Comparison of ENCODE assay signal across 8 cellular contexts in genomic region chr14:35534884-35535793, GRCh38. TPM values are rescaled to one million over a fixed set of nuclear protein-coding genes. Genes with fewer than 3 reads are reported as not detected.
DNase-seq lines count a peak whose midpoint lies in the region; ATAC-seq and TF ChIP-seq lines count a peak whose summit lies in the region.

No MANE protein-coding gene starts in this region.

- 0% methylated on average over 2 of the region's 80 CpGs; no CpG with 5 or more reads in 1 of the 2 donors for WGBS in gastroesophageal sphincter (ENCODE audit: low coverage in 1 of 2), 2 donors

- peak overlapping the region; percentile 46 for H3K4me2 ChIP-seq in parathyroid adenoma (ENCODE audit: low read length)

- H3K9me3 ChIP-seq in AG04450 (ENCODE audit: control insufficient read depth, insufficient read depth, low read length) (peaks cover 5% of the 10 kb centered on the region; the same call in 1 of the 2 replicates), RWPE2 (ENCODE audit: severe bottlenecking) (no peaks in the 10 kb centered on the region), gastroesophageal sphincter (no peaks in the 10 kb centered on the region), parathyroid adenoma (ENCODE audit: control insufficient read depth, low read length) (no peaks in the 10 kb centered on the region)

- H3K27me3 Mint-ChIP-seq in activated naive CD4-positive, alpha-beta T cell treated with anti-CD3 and anti-CD28 coated beads, Interleukin-2, amount 10 ng/mL, durations not matched to agents 7 days and 5 days = peaks cover 53% of the 10 kb centered on the region

- no peaks in the 10 kb centered on the region for H3K36me3 ChIP-seq in RWPE2 (ENCODE audit: low read depth)
- peaks cover 0 to 17% of the 10 kb centered on the region in 2 donors for H3K36me3 ChIP-seq in gastroesophageal sphincter
- no peaks in the 10 kb centered on the region for H3K36me3 ChIP-seq in parathyroid adenoma (ENCODE audit: control insufficient read depth, insufficient read depth, low read length)

- H3K27ac ChIP-seq in AG04450 (ENCODE audit: low read depth, low read length) (no peak overlapping the region), RWPE2 (ENCODE audit: poor library complexity, severe bottlenecking) (no peak overlapping the region), gastroesophageal sphincter (no peak overlapping the region), parathyroid adenoma (no peak overlapping the region)

- TF ChIP-seq EP300 in gastroesophageal sphincter (IDR thresholded peaks at IDR 0.05) = no peak

- peaks cover 34% of the 10 kb centered on the region for H3K27me3 ChIP-seq in AG04450 (ENCODE audit: control insufficient read depth, insufficient read depth, low read length)
- peaks cover 66% of the 10 kb centered on the region for H3K27me3 ChIP-seq in RWPE2 (ENCODE audit: insufficient read depth, poor library complexity, severe bottlenecking)
- peaks cover 62% of the 10 kb centered on the region for H3K27me3 ChIP-seq in gastroesophageal sphincter
- peaks cover 10% of the 10 kb centered on the region for H3K27me3 ChIP-seq in parathyroid adenoma (ENCODE audit: control insufficient read depth, insufficient read depth, low read length)

- H3K4me1 Mint-ChIP-seq in activated naive CD4-positive, alpha-beta T cell treated with anti-CD3 and anti-CD28 coated beads, Interleukin-2, amount 10 ng/mL, durations not matched to agents 7 days and 5 days = peaks cover 22% of the 10 kb centered on the region

- CTCF ChIA-PET in AG04450 (lab: Charles Lee) = interaction anchor here (0.6 to 1.7 kb wide), 2 partner anchors 170 to 394 kb away, joined by 4 to 5 read pairs; no protein-coding TSS in a partner anchor
- CTCF ChIA-PET in activated naive CD4-positive, alpha-beta T cell treated with anti-CD3 and anti-CD28 coated beads, Interleukin-2, amount 10 ng/mL, durations not matched to agents 7 days and 5 days (lab: Charles Lee) = interaction anchor here (0.8 kb wide), 1 partner anchor 96 kb away, joined by 3 read pairs; no protein-coding TSS in a partner anchor

- H3K36me3 Mint-ChIP-seq in activated naive CD4-positive, alpha-beta T cell treated with anti-CD3 and anti-CD28 coated beads, Interleukin-2, amount 10 ng/mL, durations not matched to agents 7 days and 5 days = no peaks in the 10 kb centered on the region

- TF ChIP-seq POLR2A in gastroesophageal sphincter (IDR thresholded peaks at IDR 0.05) = no peak

- H3K9ac ChIP-seq in parathyroid adenoma = peak overlapping the region; percentile 8

- H3K4me3 Mint-ChIP-seq in activated naive CD4-positive, alpha-beta T cell treated with anti-CD3 and anti-CD28 coated beads, Interleukin-2, amount 10 ng/mL, durations not matched to agents 7 days and 5 days = peak overlapping the region; percentile 69

- POLR2A ChIA-PET in AG04450 (lab: Yijun Ruan, JAX) = interaction anchor here (0.5 to 0.6 kb wide), 3 partner anchors 161 to 563 kb away, joined by 3 to 5 read pairs (median 3); no protein-coding TSS in a partner anchor

- H3K4me1 ChIP-seq in RWPE2 (ENCODE audit: insufficient read depth, poor library complexity, severe bottlenecking) (no peaks in the 10 kb centered on the region), gastroesophageal sphincter (peaks cover 0 to 31% (median 17%) of the 10 kb centered on the region in 3 donors), parathyroid adenoma (no peaks in the 10 kb centered on the region)

- H3K9me3 Mint-ChIP-seq in activated naive CD4-positive, alpha-beta T cell treated with anti-CD3 and anti-CD28 coated beads, Interleukin-2, amount 10 ng/mL, durations not matched to agents 7 days and 5 days = no peaks in the 10 kb centered on the region

- H3K79me2 ChIP-seq in parathyroid adenoma = no peaks in the 10 kb centered on the region

- peak overlapping the region; percentile 97 for H2AFZ ChIP-seq in parathyroid adenoma

- TF ChIP-seq CTCF in AG04450 (IDR thresholded peaks at IDR 0.05; ENCODE audit: low read depth, low read length) (no peak), RWPE2 (IDR thresholded peaks at IDR 0.05; ENCODE audit: poor library complexity, severe bottlenecking) (no peak), gastroesophageal sphincter (IDR thresholded peaks at IDR 0.05) (no peak), parathyroid adenoma (IDR thresholded peaks at IDR 0.05) (no peak)

- H3K4me3 ChIP-seq in AG04450 (ENCODE audit: low read depth, low read length) (peak overlapping the region; percentile 29), RWPE2 (ENCODE audit: severe bottlenecking) (peak overlapping the region; percentile 32), gastroesophageal sphincter (peak overlapping the region in 1 of 2 donors; percentile 54), parathyroid adenoma (ENCODE audit: low read depth, low read length) (no peak overlapping the region)

- no peak overlapping the region for H3K27ac Mint-ChIP-seq in activated naive CD4-positive, alpha-beta T cell treated with anti-CD3 and anti-CD28 coated beads, Interleukin-2, amount 10 ng/mL, durations not matched to agents 7 days and 5 days

- peak; percentile 24 for DNase-seq in AG04450 (ENCODE audit: low read depth, low spot score)
- DNase-seq in RWPE2 (ENCODE audit: low spot score) = peak; percentile 84
- DNase-seq in activated naive CD4-positive, alpha-beta T cell treated with anti-CD3 and anti-CD28 coated beads, Interleukin-2, amount 10 ng/mL, durations not matched to agents 7 days and 5 days = peak; percentile 82
- no peak for DNase-seq in GF-D8 (lab: John Stamatoyannopoulos, UW)

- ATAC-seq in GM18868 (IDR thresholded peaks at IDR 0.05; ENCODE audit: unreplicated experiment) (peak; percentile 62), HG03280 (IDR thresholded peaks at IDR 0.05; ENCODE audit: unreplicated experiment) (peak; percentile 71), RWPE2 (ENCODE audit: low read depth) (peak; percentile 78), gastroesophageal sphincter (peak; percentile 85)

RNA-seq across cellular contexts. Expression of gene INSM2, which starts 1.2 kb away (rescaled TPM):
- polyA plus RNA-seq in AG04450 (2011; rRNA removed) = not detected in 2 replicates
- not detected in 2 replicates for polyA minus RNA-seq in AG04450 (2011; rRNA and poly(A)+ RNA removed)
- under 1 TPM in 1 of 4 donors, not detected in 3; 0.23 TPM for total RNA-seq in gastroesophageal sphincter
